9 cellular contexts compared by ENCODE assay signal in genomic region chr1:56526571-56527174, GRCh38. TPM values are rescaled to one million over a fixed set of nuclear protein-coding genes. Genes with fewer than 3 reads are reported as not detected.
DNase-seq lines count a peak whose midpoint lies in the region; ATAC-seq, FAIRE-seq and TF ChIP-seq lines count a peak whose summit lies in the region.
"Had no signal": no experiment of that assay in that cellular context is flagged by ENCODE, and none has a peak within 500 bp of the region (broad histone marks: within the 10 kb centered on the region; RNA-seq: fewer than 3 reads in every experiment).

No MANE protein-coding gene starts in this region.

- ATAC-seq in GM18508 (IDR thresholded peaks at IDR 0.05; ENCODE audit: insufficient read depth, unreplicated experiment) (peak; percentile 55), GM21717 (IDR thresholded peaks at IDR 0.05; ENCODE audit: unreplicated experiment) (peak; percentile 78), upper lobe of right lung (no peak)

- no peak overlapping the region for H3K9ac ChIP-seq in kidney (ENCODE audit: low read length in 2 of 2)

- DNase-seq in HT1080 (ENCODE audit: low read depth) (peak; percentile 10), kidney (no peak), breast epithelium (ENCODE audit: low spot score in 2 of 2) (no peak), HuH-7 (ENCODE audit: low spot score) (no peak), upper lobe of right lung (no peak)
- DNase-seq in activated effector memory CD4-positive, alpha-beta T cell treated with anti-CD3 and anti-CD28 coated beads, Interleukin-2, amount 50 U/mL, for 16 hours: no peak
- DNase-seq: tibial artery had no signal

- intact Hi-C loops in kidney (cut with DNase I): no loop called here
- intact Hi-C loops in breast epithelium (cut with DNase I; ENCODE audit: low total_unique reads): no loop called here
- intact Hi-C loops in upper lobe of right lung (cut with DNase I): loop anchor here (10.0 kb wide), 1 partner anchor 48 kb away; the partner anchor contains the start of gene PLPP3

- no peaks in the 10 kb centered on the region for H3K9me3 ChIP-seq in kidney (ENCODE audit: control insufficient read depth in 1 of 2, low read length in 2 of 2)
- H3K9me3 ChIP-seq in breast epithelium: no peaks in the 10 kb centered on the region
- no peaks in the 10 kb centered on the region for H3K9me3 ChIP-seq in upper lobe of right lung
- H3K9me3 ChIP-seq: tibial artery had no signal

- no peak for FAIRE-seq in kidney (lab: Jason Lieb, UNC)

- H3K4me3 ChIP-seq in kidney (ENCODE audit: low read length in 2 of 2): no peak overlapping the region
- H3K4me3 ChIP-seq in breast epithelium: no peak overlapping the region
- H3K4me3 ChIP-seq in upper lobe of right lung: no peak overlapping the region
- H3K4me3 ChIP-seq: tibial artery had no signal

- H3K27me3 ChIP-seq in breast epithelium (no peaks in the 10 kb centered on the region), upper lobe of right lung (no peaks in the 10 kb centered on the region)
- H3K27me3 ChIP-seq: tibial artery had no signal

- H3K27ac ChIP-seq in kidney (ENCODE audit: low read depth in 2 of 2, low read length in 2 of 2): peak overlapping the region; percentile 71 to 90
- peak overlapping the region in 1 of 2 donors; percentile 15 for H3K27ac ChIP-seq in breast epithelium
- no peak overlapping the region for H3K27ac ChIP-seq in upper lobe of right lung

- peaks cover 21 to 30% of the 10 kb centered on the region in 2 donors for H3K36me3 ChIP-seq in kidney (ENCODE audit: control insufficient read depth in 1 of 2, insufficient read depth in 2 of 2, low read length in 2 of 2)
- H3K36me3 ChIP-seq in breast epithelium: no peaks in the 10 kb centered on the region
- H3K36me3 ChIP-seq in upper lobe of right lung: peaks cover 35% of the 10 kb centered on the region

- peaks cover 43 to 64% of the 10 kb centered on the region in 2 donors for H3K4me1 ChIP-seq in kidney (ENCODE audit: control insufficient read depth in 1 of 2, insufficient read depth in 1 of 2, low read depth in 1 of 2, low read length in 2 of 2)
- peaks cover 0 to 4% of the 10 kb centered on the region in 2 donors for H3K4me1 ChIP-seq in breast epithelium
- H3K4me1 ChIP-seq in upper lobe of right lung: peaks cover 37% of the 10 kb centered on the region

- no peak for TF ChIP-seq POLR2A in breast epithelium (IDR thresholded peaks at IDR 0.05)

- no peak for TF ChIP-seq CTCF in kidney (IDR thresholded peaks at IDR 0.05; ENCODE audit: borderline replicate concordance, extremely low read depth, insufficient read depth)
- TF ChIP-seq CTCF in breast epithelium (IDR thresholded peaks at IDR 0.05): no peak
- no peak for TF ChIP-seq CTCF in upper lobe of right lung (IDR thresholded peaks at IDR 0.05)

RNA-seq across cellular contexts. Expression of gene PLPP3, which starts 52.7 kb away (rescaled TPM):
- 7.5 and 10.4 TPM in 2 replicates for total RNA-seq in HT1080 (2014; rRNA removed; shearing (Covaris generic))
- 5.1 and 5.3 TPM in 2 replicates for polyA plus RNA-seq in HT1080 (2015; cell fraction: cytosol; rRNA removed)
- polyA plus RNA-seq in HT1080 (2015; cell fraction: nucleus; rRNA removed): 5.8 and 7.6 TPM in 2 replicates
- total RNA-seq in kidney (107 TPM), breast epithelium (100 to 1,000 TPM; 122 to 275 (median 127) TPM), upper lobe of right lung (124 TPM)
- 100 TPM for polyA plus RNA-seq in kidney (ENCODE audit: insufficient read depth, low read depth, low replicate concordance)
